In the genomic region with DNA sequence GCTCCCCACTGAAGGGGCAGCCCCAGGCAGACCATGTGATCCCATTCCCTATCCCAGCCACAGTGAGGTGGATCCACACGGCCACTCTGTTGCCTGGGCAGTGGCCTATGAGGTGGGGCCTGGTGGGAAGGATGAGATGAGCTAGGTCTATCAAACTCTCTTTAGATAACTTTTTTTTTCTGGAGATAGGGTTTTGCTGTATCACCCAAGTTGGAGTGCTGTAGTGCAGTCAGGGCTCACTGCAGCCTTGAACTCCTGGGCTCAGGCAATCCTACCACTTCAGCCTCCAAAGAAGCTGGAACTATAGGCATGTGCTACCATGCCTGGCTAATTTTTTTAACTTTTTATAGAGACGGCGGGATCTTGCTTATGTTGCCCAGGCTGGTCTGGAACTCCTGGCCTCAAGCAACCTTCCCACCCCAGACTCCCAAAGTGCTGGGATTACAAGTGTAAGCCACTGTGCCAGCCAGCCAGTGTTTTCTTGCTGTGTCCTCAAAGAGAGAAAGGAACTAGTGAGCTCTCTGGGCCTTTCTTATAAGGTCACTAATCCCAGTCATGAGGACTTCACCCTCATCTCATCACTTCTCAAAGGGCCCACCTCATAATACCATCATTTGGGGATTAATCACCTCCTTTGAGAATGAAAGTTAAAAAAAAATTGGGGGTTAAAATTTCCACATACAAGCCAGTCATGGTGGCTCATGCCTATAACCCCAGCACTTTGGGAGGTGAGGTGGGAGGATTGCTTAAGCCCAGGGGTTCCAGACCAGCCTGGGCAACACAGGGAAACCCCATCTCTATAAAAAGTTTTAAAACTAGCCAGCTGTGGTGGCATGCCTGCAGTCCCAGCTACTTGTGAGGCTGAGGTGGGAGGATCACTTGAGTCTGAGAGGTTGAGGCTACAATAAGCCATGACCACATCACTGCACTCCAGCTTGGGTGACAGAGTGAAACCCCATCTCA, we compare ENCODE assay signal across 2 cellular contexts.
A peak's percentile ranks its signal among the peaks of the same experiment; 100 is the strongest.
TF ChIP-seq lines count a peak whose summit lies in the region.

No MANE protein-coding gene starts in this region.

TF ChIP-seq in K562, 482 proteins besides CTCF, POLR2A, EP300 and RAD21:
- no peak for TF ChIP-seq MTA2 (IDR thresholded peaks at IDR 0.05; ENCODE audit: low read depth)
- TF ChIP-seq NFE2 (IDR thresholded peaks at IDR 0.05; ENCODE audit: low read depth): peak; percentile 61
- TF ChIP-seq ZNF316 (IDR thresholded peaks at IDR 0.05): peak; percentile 20; the same call in 1 of the 2 replicates
- peak; percentile 64; the same call in 1 of the 2 replicates for TF ChIP-seq C11orf30 (IDR thresholded peaks at IDR 0.05; ENCODE audit: low read depth)
- TF ChIP-seq ADNP (tag; IDR thresholded peaks at IDR 0.05): no peak
- TF ChIP-seq TAL1 (IDR thresholded peaks at IDR 0.05): no peak
- TF ChIP-seq MAFF (IDR thresholded peaks at IDR 0.05; ENCODE audit: low read length): peak; percentile 43; the same call in 1 of the 2 replicates
- TF ChIP-seq MAFK (IDR thresholded peaks at IDR 0.05; ENCODE audit: low read length): 0 out of 2 replicates have a peak, but pooled peaks have one; percentile 7
- TF ChIP-seq MAFG (tag; conservative IDR thresholded peaks at IDR 0.05): peak; percentile 22; the same call in 1 of the 2 replicates
TF ChIP-seq in K562: peak in this region for 6.

TF ChIP-seq in HEK293T, 16 proteins besides CTCF, POLR2A, EP300 and RAD21:
- TF ChIP-seq TARDBP (IDR thresholded peaks at IDR 0.05) (no peak), SP1 (IDR thresholded peaks at IDR 0.05) (no peak), NFRKB (IDR thresholded peaks at IDR 0.05) (no peak), ZNF384 (IDR thresholded peaks at IDR 0.05) (no peak), CTBP1 (IDR thresholded peaks at IDR 0.05; ENCODE audit: borderline replicate concordance) (no peak), LEF1 (IDR thresholded peaks at IDR 0.05; ENCODE audit: borderline replicate concordance) (no peak), FOXA1 (IDR thresholded peaks at IDR 0.05) (no peak), FOXM1 (IDR thresholded peaks at IDR 0.05; ENCODE audit: borderline replicate concordance) (no peak), HDGF (IDR thresholded peaks at IDR 0.05; ENCODE audit: borderline replicate concordance) (no peak), L3MBTL2 (conservative IDR thresholded peaks at IDR 0.05) (no peak), FOXK2 (IDR thresholded peaks at IDR 0.05) (no peak), BHLHE40 (IDR thresholded peaks at IDR 0.05; ENCODE audit: borderline replicate concordance) (no peak)
- TF ChIP-seq, protein P1, sequence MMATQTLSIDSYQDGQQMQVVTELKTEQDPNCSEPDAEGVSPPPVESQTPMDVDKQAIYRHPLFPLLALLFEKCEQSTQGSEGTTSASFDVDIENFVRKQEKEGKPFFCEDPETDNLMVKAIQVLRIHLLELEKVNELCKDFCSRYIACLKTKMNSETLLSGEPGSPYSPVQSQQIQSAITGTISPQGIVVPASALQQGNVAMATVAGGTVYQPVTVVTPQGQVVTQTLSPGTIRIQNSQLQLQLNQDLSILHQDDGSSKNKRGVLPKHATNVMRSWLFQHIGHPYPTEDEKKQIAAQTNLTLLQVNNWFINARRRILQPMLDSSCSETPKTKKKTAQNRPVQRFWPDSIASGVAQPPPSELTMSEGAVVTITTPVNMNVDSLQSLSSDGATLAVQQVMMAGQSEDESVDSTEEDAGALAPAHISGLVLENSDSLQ (IDR thresholded peaks at IDR 0.05): no peak
